ENCODE assay signal across 33 cellular contexts in genomic region chrX:99887918-99888317, GRCh38.
A peak's percentile ranks its signal among the peaks of the same experiment; 100 is the strongest.
DNase-seq lines count a peak whose midpoint lies in the region; ATAC-seq, FAIRE-seq and TF ChIP-seq lines count a peak whose summit lies in the region.
"Had no signal": no experiment of that assay in that cellular context is flagged by ENCODE, and none has a peak within 500 bp of the region (broad histone marks: within the 10 kb centered on the region; RNA-seq: fewer than 3 reads in every experiment).

No MANE protein-coding gene starts in this region.

- intact Hi-C loops in right lobe of liver (cut with DNase I): no loop called here
- intact Hi-C loops in HepG2 (cut with micrococcal nuclease; ENCODE audit: unreplicated experiment): no loop called here

- H3K4me1 Mint-ChIP-seq in chondrocyte (ENCODE audit: low read depth): no peaks in the 10 kb centered on the region
- H3K4me1 Mint-ChIP-seq: B cell; CD14-positive monocyte; CD4-positive, alpha-beta memory T cell; CD4-positive, CD25-positive, alpha-beta regulatory T cell; CD8-positive, alpha-beta memory T cell had no signal

- no peaks in the 10 kb centered on the region for H3K79me2 ChIP-seq in HepG2 (ENCODE audit: insufficient read depth, low read length)

- TF ChIP-seq CTCF in right lobe of liver (IDR thresholded peaks at IDR 0.05) (no peak), HepG2 (CRISPR knock-in tag; IDR thresholded peaks at IDR 0.05) (no peak), chondrocyte (IDR thresholded peaks at IDR 0.05) (no peak)

- no TSS peak for BruUV-seq in HepG2 (replicated peaks; lab: Mats Ljungman, UMichigan)

- no peak overlapping the region for H3K27ac Mint-ChIP-seq in chondrocyte (ENCODE audit: unreplicated experiment)
- H3K27ac Mint-ChIP-seq: B cell; CD14-positive monocyte; CD4-positive, alpha-beta memory T cell; CD4-positive, alpha-beta T cell; CD4-positive, CD25-positive, alpha-beta regulatory T cell; CD8-positive, alpha-beta memory T cell; CD8-positive, alpha-beta T cell had no signal

- no peak overlapping the region for H3K4me3 ChIP-seq in right lobe of liver
- H3K4me3 ChIP-seq in HepG2 (replicated peaks in 1 of 3; ENCODE audit: insufficient read depth in 1 of 3, low read depth in 2 of 3, low read length in 3 of 3): no peak overlapping the region
- H3K4me3 ChIP-seq: A549; BLaER1; BLaER1 treated with 17β-estradiol and CSF1 and Interleukin-3, amounts not matched to agents 10 nM and 100 nM had no signal

- no peaks in the 10 kb centered on the region for H3K36me3 Mint-ChIP-seq in chondrocyte (ENCODE audit: low read depth)
- H3K36me3 Mint-ChIP-seq: CD14-positive monocyte; CD4-positive, alpha-beta memory T cell; CD4-positive, CD25-positive, alpha-beta regulatory T cell; CD8-positive, alpha-beta memory T cell; CD8-positive, alpha-beta T cell had no signal

- H3K27me3 ChIP-seq in right lobe of liver (no peaks in the 10 kb centered on the region), HepG2 (ENCODE audit: control insufficient read depth in 1 of 2, insufficient read depth in 2 of 2, low read length in 2 of 2) (no peaks in the 10 kb centered on the region)
- H3K27me3 ChIP-seq: BE2C had no signal

- H4K20me1 ChIP-seq in HepG2 (ENCODE audit: insufficient read depth, low read length): no peaks in the 10 kb centered on the region
- H4K20me1 ChIP-seq: BLaER1; BLaER1 treated with 17β-estradiol and CSF1 and Interleukin-3, amounts not matched to agents 10 nM and 100 nM had no signal

- CTCF ChIA-PET in HepG2 (lab: Yijun Ruan, JAX; ENCODE audit: low intra/inter-chr PET ratio, low total read pairs): no interaction called here

- peaks cover 15% of the 10 kb centered on the region for H3K9me3 Mint-ChIP-seq in chondrocyte (ENCODE audit: low read depth)
- H3K9me3 Mint-ChIP-seq: CD8-positive, alpha-beta T cell had no signal

- 49% methylated on average over 10 of the region's 18 CpGs for WGBS in right lobe of liver (ENCODE audit: insufficient coverage, low coverage, low lambda C conversion rate, missing lambda C conversion rate)
- WGBS in HepG2 (ENCODE audit: low lambda C conversion rate): 50% methylated on average over 16 of the region's 18 CpGs

- TF ChIP-seq POLR2A in right lobe of liver (IDR thresholded peaks at IDR 0.05) (no peak), HepG2 (IDR thresholded peaks at IDR 0.05; ENCODE audit: insufficient read depth in 1 of 2, low read depth in 2 of 2, low read length in 2 of 2) (no peak)

- no peak overlapping the region for H2AFZ ChIP-seq in HepG2 (ENCODE audit: low read length)

- H3K9ac ChIP-seq in HepG2 (ENCODE audit: insufficient read depth, low read depth, low read length): no peak overlapping the region
- H3K9ac ChIP-seq: BLaER1; BLaER1 treated with 17β-estradiol and CSF1 and Interleukin-3, amounts not matched to agents 10 nM and 100 nM had no signal

- FAIRE-seq in HepG2 (lab: Jason Lieb, UNC): no peak
- FAIRE-seq: A204.1, A549, D721Med had no signal

- TF ChIP-seq EP300 in HepG2 (IDR thresholded peaks at IDR 0.05; ENCODE audit: low read depth in 2 of 2, low read length in 2 of 2): no peak
- TF ChIP-seq EP300 in HepG2 (CRISPR knock-in tag; IDR thresholded peaks at IDR 0.05; ENCODE audit: borderline replicate concordance): no peak

- DNase-seq in right lobe of liver (peak in 2 of 3 donors; percentile 16 to 31), HepG2 (ENCODE audit: low spot score) (no peak), chondrocyte (ENCODE audit: low spot score) (peak; percentile 74), NCI-H187 treated with DMSO at 0.1 percent for 48 hours (lab: John Stamatoyannopoulos, UW) (no peak)
- DNase-seq: 8988T; ACHN; AML-193; BE2C; C1 segment of cervical spinal cord; Caco-2; Calu3; CD4-positive, alpha-beta memory T cell; CD4-positive, alpha-beta T cell; CD4-positive, CD25-positive, alpha-beta regulatory T cell; CD8-positive, alpha-beta memory T cell; CD8-positive, alpha-beta T cell; COR-L47; DMS 273 treated with DMSO at 0.1 percent for 48 hours; DMS153; DMS53; DMS79; DMS79 treated with DMSO at 0.1 percent for 48 hours; DND-41; EL had no signal

- no peak for ATAC-seq in right lobe of liver
- no peak for ATAC-seq in HepG2
- ATAC-seq: A549; CD8-positive, alpha-beta T cell had no signal

- H3K27me3 Mint-ChIP-seq in chondrocyte (ENCODE audit: low read depth): peaks cover 2% of the 10 kb centered on the region
- H3K27me3 Mint-ChIP-seq: B cell; CD4-positive, alpha-beta memory T cell; CD4-positive, alpha-beta T cell; CD4-positive, CD25-positive, alpha-beta regulatory T cell had no signal

- in situ Hi-C loops in HepG2 (cut with HindIII; ENCODE audit: extremely low pct_ligation_motif_present, low pct_unique_long_range_greater_than_20kb): no loop called here

- no peak for TF ChIP-seq RAD21 in HepG2 (CRISPR knock-in tag; IDR thresholded peaks at IDR 0.05)

- H3K36me3 ChIP-seq in right lobe of liver (no peaks in the 10 kb centered on the region), HepG2 (replicated peaks in 1 of 2; ENCODE audit: control insufficient read depth in 1 of 2, insufficient read depth in 2 of 2, low read length in 2 of 2) (no peaks in the 10 kb centered on the region)
- H3K36me3 ChIP-seq: BE2C; BLaER1; BLaER1 treated with 17β-estradiol and CSF1 and Interleukin-3, amounts not matched to agents 10 nM and 100 nM had no signal

- no peaks in the 10 kb centered on the region for H3K4me1 ChIP-seq in right lobe of liver
- no peaks in the 10 kb centered on the region for H3K4me1 ChIP-seq in HepG2 (ENCODE audit: insufficient read depth, low read length)
- H3K4me1 ChIP-seq: A549; BE2C; BLaER1; BLaER1 treated with 17β-estradiol and CSF1 and Interleukin-3, amounts not matched to agents 10 nM and 100 nM; Caco-2 had no signal

- no peak overlapping the region for H3K4me3 Mint-ChIP-seq in chondrocyte (ENCODE audit: unreplicated experiment)
- H3K4me3 Mint-ChIP-seq: B cell; CD14-positive monocyte; CD4-positive, alpha-beta T cell; CD4-positive, CD25-positive, alpha-beta regulatory T cell; CD8-positive, alpha-beta memory T cell; CD8-positive, alpha-beta T cell had no signal

- no peak overlapping the region for H3K27ac ChIP-seq in right lobe of liver
- no peak overlapping the region for H3K27ac ChIP-seq in HepG2 (ENCODE audit: extremely low read length, insufficient read depth, low read length)
- H3K27ac ChIP-seq: 22Rv1; A549; BLaER1; BLaER1 treated with 17β-estradiol and CSF1 and Interleukin-3, amounts not matched to agents 10 nM and 100 nM; C4-2B had no signal

- no peak overlapping the region for H3K4me2 ChIP-seq in HepG2 (ENCODE audit: low read depth, low read length)
- H3K4me2 ChIP-seq: A549; BLaER1; BLaER1 treated with 17β-estradiol and CSF1 and Interleukin-3, amounts not matched to agents 10 nM and 100 nM had no signal

- H3K9me3 ChIP-seq in right lobe of liver (no peaks in the 10 kb centered on the region), HepG2 (ENCODE audit: low read length) (no peaks in the 10 kb centered on the region)
- H3K9me3 ChIP-seq: A549, BE2C, Caco-2 had no signal

- POLR2A ChIA-PET in HepG2 (lab: Yijun Ruan, JAX): no interaction called here

TF ChIP-seq in HepG2, 621 proteins besides CTCF, POLR2A, EP300 and RAD21 (continues in another document):
- TF ChIP-seq ATF2 (CRISPR knock-in tag; IDR thresholded peaks at IDR 0.05): no peak
- TF ChIP-seq HNRNPUL1 (IDR thresholded peaks at IDR 0.05; ENCODE audit: low read depth, low read length): no peak
- TF ChIP-seq MTERF4 (CRISPR knock-in tag; IDR thresholded peaks at IDR 0.05): no peak
- no peak for TF ChIP-seq MXD4 (CRISPR knock-in tag; IDR thresholded peaks at IDR 0.05)
- TF ChIP-seq CSRNP1 (CRISPR knock-in tag; IDR thresholded peaks at IDR 0.05): no peak
- TF ChIP-seq ZNF337 (CRISPR knock-in tag; IDR thresholded peaks at IDR 0.05; ENCODE audit: borderline replicate concordance, low read depth): no peak
- TF ChIP-seq CBX5 (CRISPR knock-in tag; IDR thresholded peaks at IDR 0.05; ENCODE audit: borderline replicate concordance): no peak

Comparison
In these comparisons a context has a peak if more than half of its experiments do, and no peak if none do; other contexts are left out.
1. DNase-seq: peak in right lobe of liver (2 of 3) and chondrocyte (single experiment); none in HepG2 (single experiment) and NCI-H187 treated with DMSO at 0.1 percent for 48 hours (single experiment).